ENCODE assay signal across 16 cellular contexts in the genomic region with DNA sequence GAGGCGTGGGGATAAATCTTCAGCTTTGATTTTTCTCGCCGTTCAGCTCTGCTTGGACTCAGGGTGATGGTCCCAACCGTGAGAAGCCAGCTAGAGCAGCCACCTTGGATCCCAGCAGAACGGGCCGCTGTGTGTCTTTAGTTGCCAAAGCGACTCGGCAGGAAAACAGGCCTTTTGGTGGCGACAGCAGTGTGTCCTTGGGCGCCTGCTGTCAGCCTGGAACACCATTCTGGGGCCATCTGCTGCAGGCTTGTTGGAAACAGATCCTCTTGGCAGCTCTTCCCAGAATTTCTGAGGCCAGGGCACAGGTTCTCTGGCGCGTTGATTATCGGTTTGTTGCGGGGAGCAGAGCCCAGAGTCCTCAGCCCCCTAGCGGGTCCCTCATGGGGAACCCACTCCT.
DNase-seq lines count a peak whose midpoint lies in the region; ATAC-seq and TF ChIP-seq lines count a peak whose summit lies in the region.
"Had no signal": no experiment of that assay in that cellular context is flagged by ENCODE, and none has a peak within 500 bp of the region (broad histone marks: within the 10 kb centered on the region; RNA-seq: fewer than 3 reads in every experiment).

No MANE protein-coding gene starts in this region.

- H3K9me3 ChIP-seq in H9 (ENCODE audit: control insufficient read depth, low read depth, low read length) (no peaks in the 10 kb centered on the region), spleen (no peaks in the 10 kb centered on the region)
- H3K9me3 ChIP-seq: colonic mucosa, mucosa of descending colon had no signal

- H3K18ac ChIP-seq in H9 (ENCODE audit: insufficient read length, low read depth, low read length) = no peak overlapping the region

- no peak overlapping the region for H4K5ac ChIP-seq in H9 (ENCODE audit: insufficient read length, low read depth, low read length)

- no peak overlapping the region for H3K56ac ChIP-seq in H9 (ENCODE audit: insufficient read length, low read depth, low read length)

- H3K79me1 ChIP-seq in H9 (ENCODE audit: insufficient read depth, low read depth, low read length, poor library complexity, severe bottlenecking) = peaks cover 13% of the 10 kb centered on the region

- DNase-seq in H9 (no peak), anterior cingulate cortex (lab: John Stamatoyannopoulos, UW) (peak in 33 of 58 donors; percentile 7 to 74 (median 27)), left lobe of liver (ENCODE audit: low spot score) (peak; percentile 83), spleen (peak; percentile 42), NCI-H510A treated with DMSO at 0.1 percent for 48 hours (lab: John Stamatoyannopoulos, UW) (no peak), NCI-H2227 (lab: John Stamatoyannopoulos, UW; ENCODE audit: unreplicated experiment) (no peak)
- DNase-seq: activated effector memory CD4-positive, alpha-beta T cell treated with anti-CD3 and anti-CD28 coated beads, Interleukin-2, amount 50 U/mL, for 16 hours; colonic mucosa; DMS79; erythroblast; mucosa of descending colon; NCI-H187 treated with DMSO at 0.1 percent for 48 hours; NCI-H774; stimulated activated CD4-positive, alpha-beta T cell treated with anti-CD3 and anti-CD28 coated beads, Interleukin-15, amount 100 ng/mL, for 24 hours; T-helper 1 cell had no signal

- H2AK5ac ChIP-seq in H9 (ENCODE audit: insufficient read length, low read length) = no peak overlapping the region

- no CpG with 5 or more reads among the region's 15 CpGs for WGBS in H9 (ENCODE audit: extremely low coverage, insufficient read length, low lambda C conversion rate)
- 93 to 97% (median 95%) methylated on average over 15 of the region's 15 CpGs for WGBS in spleen, 5 donors

- H4K20me1 ChIP-seq in H9 (ENCODE audit: control insufficient read depth, insufficient read depth, insufficient read length) = peaks cover 4% of the 10 kb centered on the region

- no peak overlapping the region for H3K4ac ChIP-seq in H9 (ENCODE audit: low read depth, low read length)

- peaks cover 10% of the 10 kb centered on the region; the same call in 1 of the 2 replicates for H3K79me2 ChIP-seq in H9 (ENCODE audit: insufficient read depth, low read length)

- no peak overlapping the region for H2BK12ac ChIP-seq in H9 (ENCODE audit: insufficient read length, low read depth, low read length)

- H3K27me3 ChIP-seq in H9 (ENCODE audit: insufficient read depth, low read length) = no peaks in the 10 kb centered on the region
- no peaks in the 10 kb centered on the region for H3K27me3 ChIP-seq in spleen (replicated peaks in 1 of 7)
- H3K27me3 ChIP-seq: colonic mucosa had no signal

- H3K4me3 ChIP-seq in spleen = no peak overlapping the region
- H3K4me3 ChIP-seq: colonic mucosa, mucosa of descending colon had no signal

- H2BK15ac ChIP-seq in H9 (ENCODE audit: low read depth, low read length) = no peak overlapping the region

- peaks cover 35 to 36% of the 10 kb centered on the region in 2 experiments for H3K4me1 Mint-ChIP-seq in H9

- no peak overlapping the region for H3T11ph ChIP-seq in H9 (ENCODE audit: low read length)

- intact Hi-C loops in spleen (cut with DNase I; ENCODE audit: low total_unique reads) = no loop called here

- peak overlapping the region; percentile 26; the same call in 1 of the 2 replicates for H3K14ac ChIP-seq in H9 (ENCODE audit: insufficient read depth, low read length)

- H3K27ac ChIP-seq in H9 (ENCODE audit: insufficient read length, low read depth, low read length) (no peak overlapping the region), spleen (no peak overlapping the region)
- H3K27ac ChIP-seq: colonic mucosa had no signal

- TF ChIP-seq CTCF in H9 (conservative IDR thresholded peaks at IDR 0.05) (no peak), spleen (IDR thresholded peaks at IDR 0.05 in 8 of 11, conservative IDR thresholded peaks at IDR 0.05 in 3 of 11) (no peak)

- H3K23me2 ChIP-seq in H9 (ENCODE audit: insufficient read length, low read depth, low read length, poor library complexity, severe bottlenecking) = no peaks in the 10 kb centered on the region

- H3K4me1 ChIP-seq in H9 (ENCODE audit: insufficient read depth, low read length) = peaks cover 6% of the 10 kb centered on the region; the same call in 1 of the 2 replicates
- H3K4me1 ChIP-seq in spleen = peaks cover 0 to 28% (median 15%) of the 10 kb centered on the region in 6 donors
- H3K4me1 ChIP-seq: colonic mucosa had no signal

- H3K9me3 Mint-ChIP-seq in H9 = no peaks in the 10 kb centered on the region

- no peak overlapping the region for H4K91ac ChIP-seq in H9 (ENCODE audit: insufficient read length, low read depth, low read length)

- H2BK120ac ChIP-seq in H9 (ENCODE audit: low read depth, low read length, poor library complexity, severe bottlenecking) = no peak overlapping the region

- no peak overlapping the region for H4K8ac ChIP-seq in H9 (replicated peaks; ENCODE audit: insufficient read length, low read depth, low read length)

- H3K23ac ChIP-seq in H9 (ENCODE audit: insufficient read length, low read depth, low read length) = no peak overlapping the region

- no peaks in the 10 kb centered on the region; the same call in 1 of the 2 replicates for H3K27me3 Mint-ChIP-seq in H9 (ENCODE audit: low read depth)

- H3K36me3 ChIP-seq in spleen = peaks cover 0 to 55% (median 26%) of the 10 kb centered on the region in 6 donors
- H3K36me3 ChIP-seq: colonic mucosa had no signal

- no peak overlapping the region for H2BK20ac ChIP-seq in H9 (ENCODE audit: low read depth, low read length, poor library complexity, severe bottlenecking)

- no peak overlapping the region for H3K4me3 Mint-ChIP-seq in H9

- H2BK5ac ChIP-seq in H9 (ENCODE audit: insufficient read length, low read length) = no peak overlapping the region

- ATAC-seq in left lobe of liver = peak; percentile 83
- no peak for ATAC-seq in GM21717 (IDR thresholded peaks at IDR 0.05; ENCODE audit: unreplicated experiment)
- ATAC-seq: mucosa of descending colon had no signal

- H3K27ac Mint-ChIP-seq in H9 = peak overlapping the region; percentile 46 to 85 (median 82); a peak in 5 of 7 replicates

- H2AFZ ChIP-seq in H9 (ENCODE audit: low read length) = no peak overlapping the region

- peaks cover 8 to 40% (median 39%) of the 10 kb centered on the region in 3 experiments; a peak in 6 of 7 replicates for H3K36me3 Mint-ChIP-seq in H9 (ENCODE audit: insufficient read depth in 1 of 3, low read depth in 3 of 3)

- TF ChIP-seq POLR2A in spleen (IDR thresholded peaks at IDR 0.05) = no peak

- H3K9ac ChIP-seq in H9 (ENCODE audit: extremely low read depth, insufficient read length, low read length) = no peak overlapping the region

- no peak overlapping the region for H3K4me2 ChIP-seq in H9 (ENCODE audit: insufficient read depth, insufficient read length, low read length)

Comparison
In these comparisons a context has a peak if more than half of its experiments do, and no peak if none do; other contexts are left out.
1. DNase-seq: peak in anterior cingulate cortex (33 of 58), left lobe of liver (single experiment) and spleen (single experiment); none in H9 (single experiment), NCI-H510A treated with DMSO at 0.1 percent for 48 hours (single experiment) and NCI-H2227 (single experiment).